Comparison of ENCODE assay signal across 25 cellular contexts in the genomic region with DNA sequence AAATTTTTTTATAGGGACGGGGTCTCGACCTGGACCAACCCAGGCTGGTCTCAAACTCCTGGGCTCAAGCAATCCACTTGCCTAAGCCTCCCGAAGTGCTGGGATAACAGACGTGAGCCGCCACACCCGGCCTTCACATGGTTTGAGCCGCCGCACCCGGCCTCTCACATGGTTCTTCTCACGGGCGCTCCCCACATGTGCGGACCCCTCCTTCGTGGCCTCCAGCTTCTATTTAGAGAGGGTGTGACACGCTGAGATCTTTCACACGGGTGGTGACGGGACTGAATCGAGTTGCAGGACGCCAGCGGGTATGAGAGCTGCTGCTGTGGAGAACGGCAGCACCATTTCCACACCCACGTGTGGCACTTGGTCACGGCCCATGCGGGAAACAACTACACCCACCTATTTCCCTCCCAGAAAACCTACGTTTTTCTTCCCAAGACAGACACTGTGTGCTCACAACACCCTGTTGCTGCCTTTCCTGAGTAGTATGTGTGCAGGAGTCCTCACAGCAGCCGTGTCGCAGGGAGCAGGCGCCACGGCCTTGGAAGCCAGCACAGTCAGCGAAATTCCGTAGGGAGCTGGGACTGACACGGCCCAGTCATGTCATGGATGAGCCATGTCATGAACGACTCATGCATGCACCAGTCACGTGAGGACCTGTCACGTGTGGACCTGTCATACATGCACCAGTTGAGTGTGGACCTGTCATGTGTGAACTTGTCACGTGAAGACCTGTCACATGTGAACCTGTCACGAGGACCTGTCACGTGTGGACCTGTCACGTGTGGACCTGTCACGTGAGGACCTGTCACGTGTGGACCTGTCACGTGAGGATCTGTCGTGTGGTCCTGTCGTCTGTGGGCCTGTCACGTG. TPM values are rescaled to one million over a fixed set of nuclear protein-coding genes. Genes with fewer than 3 reads are reported as not detected.
DNase-seq lines count a peak whose midpoint lies in the region; ATAC-seq, FAIRE-seq and TF ChIP-seq lines count a peak whose summit lies in the region.
"Had no signal": no experiment of that assay in that cellular context is flagged by ENCODE, and none has a peak within 500 bp of the region (broad histone marks: within the 10 kb centered on the region; RNA-seq: fewer than 3 reads in every experiment).

No MANE protein-coding gene starts in this region.

- DNase-seq in Daoy (ENCODE audit: low read depth) (peak; percentile 42), HT1080 (ENCODE audit: low read depth) (peak; percentile 43), GM12878 (ENCODE audit: low read depth, low spot score) (no peak), urothelium cell line (ENCODE audit: low spot score) (no peak), uterus (no peak), left cardiac atrium (no peak)
- DNase-seq: Caco-2; CD8-positive, alpha-beta T cell; DMS 273 treated with DMSO at 0.1 percent for 48 hours; DND-41; H9; HFFc6; Kasumi-1; NCI-H1105; NCI-H1436 treated with DMSO at 0.1 percent for 48 hours; NCI-H187 treated with DMSO at 0.1 percent for 48 hours; NCI-H446; NCI-H524 treated with DMSO at 0.1 percent for 48 hours; NCI-H774; PC-9; T-helper 1 cell had no signal

- no peak for TF ChIP-seq CTCF in GM12878 (IDR thresholded peaks at IDR 0.05 in 2 of 3, conservative IDR thresholded peaks at IDR 0.05 in 1 of 3; ENCODE audit: control insufficient read depth in 2 of 3, extremely low read depth in 1 of 3, insufficient read depth in 1 of 3, low read depth in 3 of 3, low read length in 3 of 3)
- TF ChIP-seq CTCF in uterus (IDR thresholded peaks at IDR 0.05) = no peak

- 88% methylated on average over 44 of the region's 44 CpGs for WGBS in GM12878 (ENCODE audit: insufficient coverage, insufficient replicate concordance, low lambda C conversion rate, missing lambda C conversion rate)

- no peaks in the 10 kb centered on the region for H3K79me2 ChIP-seq in GM12878 (ENCODE audit: control insufficient read depth, insufficient read depth, low read length)

- RAD21 ChIA-PET in GM12878 (lab: Charles Lee; ENCODE audit: unreplicated experiment) = no interaction called here

- POLR2A ChIA-PET in GM12878 (lab: Charles Lee) = interaction anchor here (0.8 kb wide), 1 partner anchor 9 kb away, joined by 3 read pairs; no protein-coding TSS in a partner anchor

- no peak for TF ChIP-seq EP300 in GM12878 (IDR thresholded peaks at IDR 0.05; ENCODE audit: borderline replicate concordance in 1 of 2, control insufficient read depth in 1 of 2, low read depth in 2 of 2, low read length in 2 of 2)

- no peak overlapping the region for H3K4me2 ChIP-seq in GM12878 (ENCODE audit: control insufficient read depth, insufficient read depth)
- H3K4me2 ChIP-seq: PC-9 had no signal

- BruUV-seq in GM12878 (replicated peaks; lab: Mats Ljungman, UMichigan) = no TSS peak

- ATAC-seq in GM12878 (no peak), left cardiac atrium (no peak), HG02763 (IDR thresholded peaks at IDR 0.05; ENCODE audit: unreplicated experiment) (no peak)
- ATAC-seq: CD8-positive, alpha-beta T cell; Right ventricle myocardium inferior had no signal

- in situ Hi-C loops in GM12878 (cut with MboI) = no loop called here

- SMC1A ChIA-PET in GM12878 (lab: Charles Lee; ENCODE audit: uncharacterized antibody, unreplicated experiment) = no interaction called here

- no peak for TF ChIP-seq RAD21 in GM12878 (IDR thresholded peaks at IDR 0.05; ENCODE audit: insufficient read depth, low read depth, low read length)

- H4K20me1 ChIP-seq in GM12878 (ENCODE audit: control insufficient read depth, insufficient read depth) = no peaks in the 10 kb centered on the region

- intact Hi-C loops in GM12878 (cut with micrococcal nuclease; ENCODE audit: unreplicated experiment) (no loop called here), uterus (cut with DNase I; ENCODE audit: low total_unique reads) (no loop called here), left cardiac atrium (cut with DNase I) (no loop called here)

- H3K4me1 ChIP-seq in GM12878 (ENCODE audit: control insufficient read depth, insufficient read depth, low read length) = no peaks in the 10 kb centered on the region
- H3K4me1 ChIP-seq in uterus = no peaks in the 10 kb centered on the region
- H3K4me1 ChIP-seq: Caco-2, SJSA1 had no signal

- no peak overlapping the region for H2AFZ ChIP-seq in GM12878 (ENCODE audit: control insufficient read depth, low read depth, low read length)
- H2AFZ ChIP-seq: PC-9 had no signal

- H3K4me3 ChIP-seq in GM12878 (no peak overlapping the region), uterus (no peak overlapping the region)
- H3K4me3 ChIP-seq: PC-9, SJSA1 had no signal

- H3K9ac ChIP-seq in GM12878 (ENCODE audit: control insufficient read depth, insufficient read depth, low read length) = no peak overlapping the region

- FAIRE-seq in GM12878 (lab: Jason Lieb, UNC) (no peak), urothelium cell line (lab: Jason Lieb, UNC) (peak; percentile 5)

- H3K27me3 ChIP-seq in GM12878 (replicated peaks in 1 of 2; ENCODE audit: control insufficient read depth in 2 of 2, insufficient read depth in 2 of 2, low read length in 1 of 2) (no peaks in the 10 kb centered on the region), uterus (no peaks in the 10 kb centered on the region)

- H3K9me3 ChIP-seq in GM12878 (replicated peaks; ENCODE audit: control insufficient read depth, insufficient read depth, low read length) = peaks cover 7% of the 10 kb centered on the region; the same call in 2 of the 3 replicates
- no peaks in the 10 kb centered on the region for H3K9me3 ChIP-seq in uterus

- no peak for TF ChIP-seq POLR2A in GM12878 (IDR thresholded peaks at IDR 0.05; ENCODE audit: low read depth, low read length)
- TF ChIP-seq POLR2A in uterus (IDR thresholded peaks at IDR 0.05) = no peak

- CTCF ChIA-PET in GM12878 (lab: Yijun Ruan, JAX) = no interaction called here

- H3K27ac ChIP-seq in GM12878 (ENCODE audit: control insufficient read depth, insufficient read depth) (no peak overlapping the region), uterus (no peak overlapping the region)
- H3K27ac ChIP-seq: C4-2B, PC-9, SJSA1 had no signal

- H3K36me3 ChIP-seq in GM12878 (ENCODE audit: control insufficient read depth in 2 of 2, insufficient read depth in 2 of 2, low read length in 1 of 2) = no peaks in the 10 kb centered on the region
- no peaks in the 10 kb centered on the region for H3K36me3 ChIP-seq in uterus
- H3K36me3 ChIP-seq: SJSA1 had no signal

TF ChIP-seq in GM12878, 131 proteins besides CTCF, POLR2A, EP300 and RAD21:
- TF ChIP-seq, protein P1, sequence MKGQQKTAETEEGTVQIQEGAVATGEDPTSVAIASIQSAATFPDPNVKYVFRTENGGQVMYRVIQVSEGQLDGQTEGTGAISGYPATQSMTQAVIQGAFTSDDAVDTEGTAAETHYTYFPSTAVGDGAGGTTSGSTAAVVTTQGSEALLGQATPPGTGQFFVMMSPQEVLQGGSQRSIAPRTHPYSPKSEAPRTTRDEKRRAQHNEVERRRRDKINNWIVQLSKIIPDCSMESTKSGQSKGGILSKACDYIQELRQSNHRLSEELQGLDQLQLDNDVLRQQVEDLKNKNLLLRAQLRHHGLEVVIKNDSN (IDR thresholded peaks at IDR 0.05; ENCODE audit: borderline replicate concordance, extremely low read length, insufficient read depth, low read depth, low read length) = peak; percentile 26
- TF ChIP-seq RAD51 (IDR thresholded peaks at IDR 0.05) (no peak), BHLHE40 (IDR thresholded peaks at IDR 0.05; ENCODE audit: borderline replicate concordance in 1 of 2, low read depth in 2 of 2, low read length in 1 of 2) (peak in 1 of 2 experiments; percentile 41; a peak in 2 of 4 replicates)
TF ChIP-seq in GM12878: peak in this region for 2.

RNA-seq across cellular contexts. Expression of a gene that starts 20.1 kb away (rescaled TPM):
- total RNA-seq in Daoy (2014; rRNA removed; shearing (Covaris generic)) = 13.1 and 13.4 TPM in 2 replicates
- total RNA-seq in HT1080 (2014; rRNA removed; shearing (Covaris generic)) = 30.5 and 31.2 TPM in 2 replicates
- polyA plus RNA-seq in HT1080 (2015; cell fraction: cytosol; rRNA removed) = 24.1 and 25.5 TPM in 2 replicates
- polyA plus RNA-seq in HT1080 (2015; cell fraction: nucleus; rRNA removed) = 33.6 TPM in 2 replicates
- total RNA-seq in GM12878 (2013; cell fraction: nucleolus; rRNA removed) = 60.4 and 72.7 TPM in 2 replicates
- total RNA-seq in GM12878 (2014; rRNA removed) = 30.9 and 32.8 TPM in 2 replicates
- total RNA-seq in GM12878 (2014; rRNA removed; fragmentation: Illumina TruSeq; extraction: Trizol) = 18.5 and 20.7 TPM in 2 replicates
- 36.1 and 43.8 TPM in 2 replicates for total RNA-seq in GM12878 (2021)
- 7.5 TPM for polyA plus RNA-seq in GM12878 (2011; ENCODE audit: low read depth)
- polyA plus RNA-seq in GM12878 (2011; rRNA removed) = 15.1 and 17.8 TPM in 2 replicates
- polyA plus RNA-seq in GM12878 (2011; cell fraction: cytosol; rRNA removed) = 18.1 and 23.3 TPM in 2 replicates
- 28.8 and 39.9 TPM in 2 replicates for polyA plus RNA-seq in GM12878 (2011; cell fraction: nucleus; rRNA removed)
- 23.9 and 24.2 TPM in 2 replicates for polyA plus RNA-seq in GM12878 (2012)
- polyA plus RNA-seq in GM12878 (2014; fragmentation: Illumina TruSeq; extraction: Trizol) = 15.6 and 16.9 TPM in 2 replicates
- 1 to 10 TPM; 1.0 to 3.5 TPM for polyA plus RNA-seq in GM12878 (2014; fragmentation: Nextera tagmentation; extraction: Ambion mirVana)
- polyA plus RNA-seq in GM12878 (2014; rRNA removed) = 36.8 and 39.3 TPM in 2 replicates
- polyA plus RNA-seq in GM12878 (2016; fragmentation: Nextera tagmentation; extraction: Ambion mirVana) = 10 to 100 TPM; 35.0 to 44.4 TPM
- 16.5 and 25.4 TPM in 2 replicates for polyA minus RNA-seq in GM12878 (2011; rRNA and poly(A)+ RNA removed)
- 18.8 and 21.5 TPM in 2 replicates for polyA minus RNA-seq in GM12878 (2011; cell fraction: cytosol; rRNA and poly(A)+ RNA removed)
- polyA minus RNA-seq in GM12878 (2011; cell fraction: nucleus; rRNA and poly(A)+ RNA removed) = 13.2 and 18.4 TPM in 2 replicates
- total RNA-seq in uterus = 10 to 100 TPM in 3 of 4 donors, 1 to 10 TPM in 1; 7.4 to 39.0 (median 18.2) TPM
- 10 to 100 TPM; 14.9 to 16.2 TPM for total RNA-seq in left cardiac atrium

Comparison
In these comparisons a context has a peak if more than half of its experiments do, and no peak if none do; other contexts are left out.
1. DNase-seq: peak in Daoy (single experiment) and HT1080 (single experiment); none in GM12878 (single experiment), urothelium cell line (single experiment), uterus (0 of 2) and left cardiac atrium (single experiment).